Comparison of ENCODE assay signal across 9 cellular contexts in the genomic region with DNA sequence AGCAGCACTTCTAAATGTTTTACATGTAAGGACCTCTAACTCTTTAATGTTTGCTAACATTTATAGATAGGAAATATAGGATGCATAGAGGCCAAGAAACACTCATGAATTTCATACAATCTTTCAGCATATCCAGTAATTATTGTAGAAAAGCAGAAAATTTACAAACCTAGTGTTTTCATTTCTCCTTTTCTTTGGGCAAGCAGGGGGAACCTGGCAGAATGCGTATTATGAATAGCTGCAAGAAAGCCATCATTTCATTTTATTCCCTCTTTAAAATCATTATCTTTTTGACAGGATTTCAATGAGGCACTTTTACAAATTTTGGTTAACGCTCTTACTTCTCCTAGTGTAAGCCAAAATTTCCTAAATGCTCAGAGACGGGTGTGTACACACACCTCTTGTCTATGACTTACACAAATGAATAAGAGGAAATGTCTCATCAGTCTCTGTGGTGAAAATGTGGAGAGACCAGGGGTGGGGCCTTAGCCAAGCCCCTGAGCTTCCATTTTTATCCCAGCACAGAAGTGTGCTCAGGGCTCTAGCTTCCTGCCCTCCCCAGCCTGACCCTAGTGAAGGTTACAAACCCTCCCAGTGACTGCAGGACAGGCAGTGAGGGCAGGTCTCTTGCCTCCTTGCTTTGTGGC.
DNase-seq lines count a peak whose midpoint lies in the region; ATAC-seq, FAIRE-seq and TF ChIP-seq lines count a peak whose summit lies in the region.
"Had no signal": no experiment of that assay in that cellular context is flagged by ENCODE, and none has a peak within 500 bp of the region (broad histone marks: within the 10 kb centered on the region; RNA-seq: fewer than 3 reads in every experiment).

No MANE protein-coding gene starts in this region.

- no peak for TF ChIP-seq CTCF in NB4 (IDR thresholded peaks at IDR 0.05; ENCODE audit: low read depth, low read length)
- no peak for TF ChIP-seq CTCF in mucosa of descending colon (IDR thresholded peaks at IDR 0.05)

- intact Hi-C loops in mucosa of descending colon (cut with DNase I, micrococcal nuclease) = no loop called here

- TF ChIP-seq POLR2A in NB4 (IDR thresholded peaks at IDR 0.05; ENCODE audit: extremely low read depth, insufficient read length) = no peak

- H3K36me3 ChIP-seq in CD4-positive, CD25-positive, alpha-beta regulatory T cell (ENCODE audit: control insufficient read depth, insufficient read depth, low read length) = no peaks in the 10 kb centered on the region
- H3K36me3 ChIP-seq in mucosa of descending colon (ENCODE audit: low read depth) = no peaks in the 10 kb centered on the region
- no peaks in the 10 kb centered on the region for H3K36me3 ChIP-seq in small intestine (ENCODE audit: control insufficient read depth in 2 of 2, insufficient read depth in 2 of 2, low read length in 2 of 2)
- H3K36me3 ChIP-seq: cardiac muscle cell had no signal

- H3K4me3 ChIP-seq in CD4-positive, CD25-positive, alpha-beta regulatory T cell (ENCODE audit: low read depth, low read length) = no peak overlapping the region
- H3K4me3 ChIP-seq in NB4 (ENCODE audit: low read depth, low read length) (no peak overlapping the region), mucosa of descending colon (no peak overlapping the region), small intestine (ENCODE audit: low read depth in 1 of 2, low read length in 2 of 2) (no peak overlapping the region)
- H3K4me3 ChIP-seq: cardiac muscle cell had no signal

- H3K27me3 Mint-ChIP-seq in CD4-positive, CD25-positive, alpha-beta regulatory T cell = no peaks in the 10 kb centered on the region

- peak in 1 of 2 donors; percentile 33 for ATAC-seq in CD4-positive, CD25-positive, alpha-beta regulatory T cell (ENCODE audit: low read depth in 2 of 2)
- ATAC-seq in GM21619 (IDR thresholded peaks at IDR 0.05; ENCODE audit: unreplicated experiment) (peak; percentile 71), mucosa of descending colon (peak; percentile 55)

- peaks cover 44 to 79% (median 64%) of the 10 kb centered on the region in 4 donors for H3K4me1 Mint-ChIP-seq in CD4-positive, CD25-positive, alpha-beta regulatory T cell

- no peaks in the 10 kb centered on the region for H3K9me3 ChIP-seq in CD4-positive, CD25-positive, alpha-beta regulatory T cell (ENCODE audit: control insufficient read depth in 2 of 2, low read length in 2 of 2)
- H3K9me3 ChIP-seq in mucosa of descending colon = no peaks in the 10 kb centered on the region
- H3K9me3 ChIP-seq in small intestine (ENCODE audit: control insufficient read depth, low read depth) = no peaks in the 10 kb centered on the region

- no peaks in the 10 kb centered on the region for H3K27me3 ChIP-seq in CD4-positive, CD25-positive, alpha-beta regulatory T cell (ENCODE audit: control insufficient read depth, insufficient read depth, low read length)
- no peaks in the 10 kb centered on the region for H3K27me3 ChIP-seq in small intestine (ENCODE audit: control insufficient read depth in 2 of 2, insufficient read depth in 2 of 2, low read length in 2 of 2)
- H3K27me3 ChIP-seq: cardiac muscle cell had no signal

- peaks cover 17% of the 10 kb centered on the region for H3K36me3 Mint-ChIP-seq in CD4-positive, CD25-positive, alpha-beta regulatory T cell

- peaks cover 33% of the 10 kb centered on the region for H3K4me1 ChIP-seq in CD4-positive, CD25-positive, alpha-beta regulatory T cell (ENCODE audit: control insufficient read depth, insufficient read depth, low read length, poor library complexity, severe bottlenecking)
- H3K4me1 ChIP-seq in mucosa of descending colon (ENCODE audit: low read depth) (peaks cover under 1% of the 10 kb centered on the region), small intestine (ENCODE audit: control insufficient read depth in 2 of 2, insufficient read depth in 1 of 2, low read depth in 1 of 2, low read length in 1 of 2) (no peaks in the 10 kb centered on the region)

- H3K4me3 Mint-ChIP-seq in CD4-positive, CD25-positive, alpha-beta regulatory T cell = no peak overlapping the region

- 57 to 88% (median 67%) methylated on average over 3 of the region's 3 CpGs for WGBS in small intestine, 3 donors

- H3K27ac ChIP-seq in CD4-positive, CD25-positive, alpha-beta regulatory T cell (ENCODE audit: insufficient read depth, low read length, poor library complexity, severe bottlenecking) = no peak overlapping the region
- peak overlapping the region in 1 of 2 donors; percentile 88 for H3K27ac ChIP-seq in small intestine (ENCODE audit: low read depth in 1 of 2, low read length in 1 of 2)
- H3K27ac ChIP-seq: cardiac muscle cell had no signal

- no peak for FAIRE-seq in small intestine (lab: Jason Lieb, UNC)

- peaks cover 0 to 3% (median 0%) of the 10 kb centered on the region in 7 donors for H3K9me3 Mint-ChIP-seq in CD4-positive, CD25-positive, alpha-beta regulatory T cell

- peak in 1 of 3 donors; percentile 56 for DNase-seq in CD4-positive, CD25-positive, alpha-beta regulatory T cell
- DNase-seq in NB4 (ENCODE audit: low read depth) (peak; percentile 92), mucosa of descending colon (no peak), small intestine (no peak), NCI-H2107 treated with DMSO at 0.1 percent for 48 hours (lab: John Stamatoyannopoulos, UW; ENCODE audit: unreplicated experiment) (no peak), NAMALWA (ENCODE audit: low spot score) (no peak)
- peak; percentile 70 for DNase-seq in activated naive CD4-positive, alpha-beta T cell treated with anti-CD3 and anti-CD28 coated beads, Interleukin-2, amount 50 U/mL, for 16 hours

- H3K27ac Mint-ChIP-seq in CD4-positive, CD25-positive, alpha-beta regulatory T cell = peak overlapping the region; percentile 56 to 74 (median 65)

Comparison
In these comparisons a context has a peak if more than half of its experiments do, and no peak if none do; other contexts are left out.
1. DNase-seq: peak in NB4 (single experiment) and activated naive CD4-positive, alpha-beta T cell treated with anti-CD3 and anti-CD28 coated beads, Interleukin-2, amount 50 U/mL, for 16 hours (single experiment); none in mucosa of descending colon (0 of 3), small intestine (single experiment), NCI-H2107 treated with DMSO at 0.1 percent for 48 hours (single experiment) and NAMALWA (single experiment).